In genomic region chr11:59574932-59575904, GRCh38 we compare ENCODE assay signal across 19 cellular contexts. TPM values are rescaled to one million over a fixed set of nuclear protein-coding genes. Genes with fewer than 3 reads are reported as not detected.
DNase-seq lines count a peak whose midpoint lies in the region; ATAC-seq, FAIRE-seq and TF ChIP-seq lines count a peak whose summit lies in the region.
"Had no signal": no experiment of that assay in that cellular context is flagged by ENCODE, and none has a peak within 500 bp of the region (broad histone marks: within the 10 kb centered on the region; RNA-seq: fewer than 3 reads in every experiment).

No MANE protein-coding gene starts in this region.

- in situ Hi-C loops in IMR-90 (cut with MboI; ENCODE audit: low sequenced_read_pairs) = loop anchor here (25.0 kb wide), 2 partner anchors 988 to 1337 kb away; partner anchors contain the start of genes LPXN, PRPF19, TMEM109 and TMEM132A

- no peak overlapping the region for H2AFZ ChIP-seq in IMR-90 (replicated peaks; ENCODE audit: low read length, poor library complexity)
- H2AFZ ChIP-seq in SK-N-SH (ENCODE audit: low read depth) = no peak overlapping the region

- H3K56ac ChIP-seq in IMR-90 (ENCODE audit: extremely low read depth, insufficient read depth, low read length) = no peak overlapping the region

- no peak overlapping the region for H2BK15ac ChIP-seq in IMR-90 (ENCODE audit: low read depth, low read length)

- H3K36me3 ChIP-seq in IMR-90 (ENCODE audit: control insufficient read depth, insufficient read depth, low read length) (peaks cover 39% of the 10 kb centered on the region), kidney (ENCODE audit: control insufficient read depth in 1 of 2, insufficient read depth in 2 of 2, low read length in 2 of 2) (peaks cover 26 to 43% of the 10 kb centered on the region in 2 donors), rectal smooth muscle tissue (ENCODE audit: control insufficient read depth, insufficient read depth, low read length) (peaks cover 9% of the 10 kb centered on the region), SK-N-SH (replicated peaks in 1 of 2; ENCODE audit: control insufficient read depth in 1 of 2, insufficient read depth in 2 of 2, low read length in 1 of 2) (peaks cover 36 to 48% of the 10 kb centered on the region in 2 experiments)

- H3K18ac ChIP-seq in IMR-90 (ENCODE audit: low read depth, low read length) = no peak overlapping the region; the same call in 1 of the 2 replicates

- CTCF ChIA-PET in AG04450 (lab: Charles Lee) = no interaction called here
- CTCF ChIA-PET in IMR-90 (lab: Yijun Ruan, JAX) = no interaction called here
- CTCF ChIA-PET in SK-N-SH (lab: Yijun Ruan, JAX) = no interaction called here

- H3K27ac ChIP-seq in AG04450 (ENCODE audit: low read depth, low read length) (peak overlapping the region; percentile 3), IMR-90 (ENCODE audit: insufficient read depth, low read length) (peak overlapping the region; percentile 73; the same call in 1 of the 2 replicates), kidney (ENCODE audit: low read depth in 2 of 2, low read length in 2 of 2) (peak overlapping the region; percentile 3 to 18), rectal smooth muscle tissue (ENCODE audit: low read depth, low read length) (peak overlapping the region; percentile 19), SK-N-SH (ENCODE audit: low read depth in 2 of 2, low read length in 1 of 2) (0 out of 4 replicates have a peak overlapping the region, but pooled peaks of 1 of the 2 experiments have one; percentile 17)
- H3K27ac ChIP-seq: BLaER1 treated with 17β-estradiol and CSF1 and Interleukin-3, amounts not matched to agents 10 nM and 100 nM; KMS-11; RWPE1 had no signal

- H3F3A ChIP-seq in SK-N-SH (replicated peaks; ENCODE audit: insufficient read depth) = peaks cover 28% of the 10 kb centered on the region

- TF ChIP-seq CTCF in AG04450 (IDR thresholded peaks at IDR 0.05; ENCODE audit: low read depth, low read length) (no peak), IMR-90 (conservative IDR thresholded peaks at IDR 0.05; ENCODE audit: low read depth, low read length) (no peak), kidney (IDR thresholded peaks at IDR 0.05; ENCODE audit: borderline replicate concordance, extremely low read depth, insufficient read depth) (no peak), SK-N-SH (IDR thresholded peaks at IDR 0.05) (no peak)

- intact Hi-C loops in IMR-90 (cut with micrococcal nuclease) = loop anchor here (5.0 kb wide), 1 partner anchor 37 kb away; no protein-coding TSS in a partner anchor
- intact Hi-C loops in kidney (cut with DNase I) = no loop called here

- peak overlapping the region; percentile 7 for H2BK5ac ChIP-seq in IMR-90 (ENCODE audit: low read depth, low read length, poor library complexity, severe bottlenecking)

- TF ChIP-seq RAD21 in IMR-90 (IDR thresholded peaks at IDR 0.05; ENCODE audit: low read length) = no peak
- TF ChIP-seq RAD21 in SK-N-SH (IDR thresholded peaks at IDR 0.05; ENCODE audit: low read length) = no peak

- POLR2A ChIA-PET in AG04450 (lab: Yijun Ruan, JAX) = interaction anchor here (0.5 kb wide), 1 partner anchor 25 kb away, joined by 3 read pairs; no protein-coding TSS in a partner anchor
- POLR2A ChIA-PET in IMR-90 (lab: Charles Lee; ENCODE audit: unreplicated experiment) = no interaction called here
- POLR2A ChIA-PET in SK-N-SH (lab: Yijun Ruan, JAX) = no interaction called here

- no peak overlapping the region for H3K23ac ChIP-seq in IMR-90 (ENCODE audit: low read depth, low read length)

- no TSS peak for BruUV-seq in IMR-90 (replicated peaks; lab: Mats Ljungman, UMichigan)

- no peak overlapping the region for H4K91ac ChIP-seq in IMR-90 (ENCODE audit: insufficient read depth, low read depth, low read length)

- dilution Hi-C loops in IMR-90 (cut with HindIII; ENCODE audit: low sequenced_read_pairs, unreplicated experiment) = no loop called here

- H4K8ac ChIP-seq in IMR-90 (ENCODE audit: low read depth in 2 of 2, low read length in 2 of 2) = no peak overlapping the region

- ATAC-seq in IMR-90 (ENCODE audit: low read depth) = no peak
- no peak for ATAC-seq in HG02870 (IDR thresholded peaks at IDR 0.05; ENCODE audit: unreplicated experiment)
- ATAC-seq: stimulated activated naive CD8-positive, alpha-beta T cell treated with anti-CD3 and anti-CD28 coated beads, Interleukin-15, amount 100 ng/mL, for 72 hours had no signal

- FAIRE-seq in kidney (lab: Jason Lieb, UNC) = no peak
- FAIRE-seq: endometrium, frontal cortex had no signal

- peaks cover 16% of the 10 kb centered on the region for H3K4me1 ChIP-seq in IMR-90 (ENCODE audit: control insufficient read depth, insufficient read depth, low read length)
- H3K4me1 ChIP-seq in kidney (ENCODE audit: control insufficient read depth in 1 of 2, insufficient read depth in 1 of 2, low read depth in 1 of 2, low read length in 2 of 2) = peaks cover 0 to 2% of the 10 kb centered on the region in 2 donors
- H3K4me1 ChIP-seq in rectal smooth muscle tissue (ENCODE audit: control insufficient read depth, insufficient read depth, low read length) = no peaks in the 10 kb centered on the region
- peaks cover 0 to 12% of the 10 kb centered on the region in 2 experiments; a peak in 2 of 4 replicates for H3K4me1 ChIP-seq in SK-N-SH (ENCODE audit: control insufficient read depth in 1 of 2, insufficient read depth in 2 of 2, low read depth in 1 of 2, low read length in 1 of 2)
- H3K4me1 ChIP-seq: BLaER1 treated with 17β-estradiol and CSF1 and Interleukin-3, amounts not matched to agents 10 nM and 100 nM had no signal

- H4K20me1 ChIP-seq in IMR-90 (ENCODE audit: insufficient read depth, low read length) = no peaks in the 10 kb centered on the region; the same call in 1 of the 2 replicates
- no peaks in the 10 kb centered on the region for H4K20me1 ChIP-seq in SK-N-SH (ENCODE audit: insufficient read depth)
- H4K20me1 ChIP-seq: BLaER1 treated with 17β-estradiol and CSF1 and Interleukin-3, amounts not matched to agents 10 nM and 100 nM had no signal

- H3K27me3 ChIP-seq in AG04450 (ENCODE audit: control insufficient read depth, insufficient read depth, low read length) (no peaks in the 10 kb centered on the region), IMR-90 (ENCODE audit: control insufficient read depth, insufficient read depth, low read length) (no peaks in the 10 kb centered on the region), rectal smooth muscle tissue (ENCODE audit: control insufficient read depth, insufficient read depth, low read length) (no peaks in the 10 kb centered on the region), SK-N-SH (ENCODE audit: insufficient read depth) (no peaks in the 10 kb centered on the region)
- H3K27me3 ChIP-seq: BLaER1 treated with 17β-estradiol and CSF1 and Interleukin-3, amounts not matched to agents 10 nM and 100 nM had no signal

- no peak overlapping the region for H2BK20ac ChIP-seq in IMR-90 (ENCODE audit: low read depth, low read length)

- no peak overlapping the region for H2BK120ac ChIP-seq in IMR-90 (ENCODE audit: low read depth, low read length)

- peaks cover 10 to 14% of the 10 kb centered on the region in 2 experiments for H3K79me1 ChIP-seq in IMR-90 (ENCODE audit: low read depth in 1 of 2, low read length in 2 of 2)

- no peaks in the 10 kb centered on the region for H3K79me2 ChIP-seq in SK-N-SH (ENCODE audit: insufficient read depth)

- no peak for TF ChIP-seq POLR2A in IMR-90 (IDR thresholded peaks at IDR 0.05; ENCODE audit: low read depth, low read length)

- no peak overlapping the region for H2AK9ac ChIP-seq in IMR-90 (replicated peaks; ENCODE audit: low read depth, low read length, poor library complexity)

- H3K4me3 ChIP-seq in AG04450 (ENCODE audit: low read depth, low read length) = no peak overlapping the region
- H3K4me3 ChIP-seq in IMR-90 (ENCODE audit: insufficient read depth, low read depth, low read length) = no peak overlapping the region
- no peak overlapping the region for H3K4me3 ChIP-seq in kidney (ENCODE audit: low read length in 2 of 2)
- no peak overlapping the region for H3K4me3 ChIP-seq in rectal smooth muscle tissue (ENCODE audit: low read length)
- no peak overlapping the region for H3K4me3 ChIP-seq in SK-N-SH (ENCODE audit: low read depth in 2 of 2, low read length in 1 of 2)
- H3K4me3 ChIP-seq: BLaER1 treated with 17β-estradiol and CSF1 and Interleukin-3, amounts not matched to agents 10 nM and 100 nM had no signal

- DNase-seq in AG04450 (ENCODE audit: low read depth, low spot score) = no peak
- no peak for DNase-seq in IMR-90
- DNase-seq in kidney = no peak
- DNase-seq in stimulated activated naive CD4-positive, alpha-beta T cell treated with Interleukin-2 at 50 U/mL for 16 hours (lab: John Stamatoyannopoulos, UW) = no peak
- no peak for DNase-seq in SK-N-SH
- no peak for DNase-seq in AML-193 (lab: John Stamatoyannopoulos, UW)
- DNase-seq: activated B cell treated with CpG ODN at 0.5 μM for 24 hours; activated naive CD8-positive, alpha-beta T cell treated with anti-CD3 and anti-CD28 coated beads, Interleukin-2, amount 10 ng/mL, durations not matched to agents 7 days and 5 days; DMS53; NCI-H1105; stimulated activated naive CD8-positive, alpha-beta T cell treated with anti-CD3 and anti-CD28 coated beads, Interleukin-15, amount 100 ng/mL, for 72 hours; T-helper 1 cell had no signal

- H3K4me2 ChIP-seq in IMR-90 (ENCODE audit: low read depth, low read length) (no peak overlapping the region), SK-N-SH (no peak overlapping the region)
- H3K4me2 ChIP-seq: BLaER1 treated with 17β-estradiol and CSF1 and Interleukin-3, amounts not matched to agents 10 nM and 100 nM; KMS-11 had no signal

- 0 out of 2 replicates have a peak overlapping the region, but pooled peaks have one; percentile 1 for H3K14ac ChIP-seq in IMR-90 (replicated peaks; ENCODE audit: low read depth, low read length)

- no CpG with 5 or more reads among the region's 6 CpGs for WGBS in IMR-90 (ENCODE audit: extremely low coverage in 2 of 2, insufficient read length in 1 of 2), 2 experiments
- WGBS in SK-N-SH (ENCODE audit: low lambda C conversion rate) = 90% methylated on average over 6 of the region's 6 CpGs

- no peak overlapping the region for H4K5ac ChIP-seq in IMR-90 (ENCODE audit: low read depth, low read length)

- no peak for TF ChIP-seq EP300 in SK-N-SH (IDR thresholded peaks at IDR 0.05; ENCODE audit: borderline replicate concordance in 1 of 2, low read depth in 1 of 2, low read length in 1 of 2)

- no peaks in the 10 kb centered on the region for H3K9me2 ChIP-seq in SK-N-SH

- H3K9me1 ChIP-seq in IMR-90 (ENCODE audit: insufficient read depth, low read length) = peaks cover 3% of the 10 kb centered on the region; the same call in 1 of the 2 replicates

- no peak overlapping the region for H2AK5ac ChIP-seq in IMR-90 (ENCODE audit: low read depth, low read length)

- H3K9ac ChIP-seq in IMR-90 (ENCODE audit: low read depth, low read length) = no peak overlapping the region
- H3K9ac ChIP-seq in kidney (ENCODE audit: low read length in 2 of 2) = no peak overlapping the region
- no peak overlapping the region for H3K9ac ChIP-seq in rectal smooth muscle tissue (ENCODE audit: low read length)
- no peak overlapping the region for H3K9ac ChIP-seq in SK-N-SH
- H3K9ac ChIP-seq: BLaER1 treated with 17β-estradiol and CSF1 and Interleukin-3, amounts not matched to agents 10 nM and 100 nM; KMS-11 had no signal

- no peaks in the 10 kb centered on the region for H3K9me3 ChIP-seq in AG04450 (ENCODE audit: control insufficient read depth, insufficient read depth, low read length)
- no peaks in the 10 kb centered on the region for H3K9me3 ChIP-seq in IMR-90 (ENCODE audit: control insufficient read depth, insufficient read depth, low read length)
- H3K9me3 ChIP-seq in kidney (ENCODE audit: control insufficient read depth in 1 of 2, low read length in 2 of 2) = no peaks in the 10 kb centered on the region
- no peaks in the 10 kb centered on the region for H3K9me3 ChIP-seq in SK-N-SH
- H3K9me3 ChIP-seq: BLaER1 treated with 17β-estradiol and CSF1 and Interleukin-3, amounts not matched to agents 10 nM and 100 nM had no signal

- H3K4ac ChIP-seq in IMR-90 (ENCODE audit: low read depth, low read length) = no peak overlapping the region

RNA-seq across cellular contexts. Expression of gene OSBP, which starts 40.4 kb away (rescaled TPM):
- 28.4 and 30.4 TPM in 2 replicates for polyA plus RNA-seq in AG04450 (2011; rRNA removed)
- polyA minus RNA-seq in AG04450 (2011; rRNA and poly(A)+ RNA removed) = 28.4 and 35.0 TPM in 2 replicates
- total RNA-seq in IMR-90 (2012; rRNA removed) = 27.2 and 27.4 TPM in 2 replicates
- polyA plus RNA-seq in IMR-90 (2012; rRNA removed) = 15.4 and 22.1 TPM in 2 replicates
- 5.8 and 8.5 TPM in 2 replicates for polyA plus RNA-seq in IMR-90 (2012; cell fraction: cytosol; rRNA removed)
- polyA plus RNA-seq in IMR-90 (2012; cell fraction: nucleus; rRNA removed; ENCODE audit: low replicate concordance) = 5.2 and 32.2 TPM in 2 replicates
- total RNA-seq in kidney = 53.8 TPM
- polyA plus RNA-seq in kidney (ENCODE audit: insufficient read depth, low read depth, low replicate concordance) = 25.9 TPM
- 11.8 and 12.1 TPM in 2 replicates for polyA plus RNA-seq in SK-N-SH (2012; rRNA removed)
- polyA plus RNA-seq in SK-N-SH (2012; cell fraction: cytosol; rRNA removed) = 15.6 and 17.2 TPM in 2 replicates
- 9.9 and 21.0 TPM in 2 replicates for polyA plus RNA-seq in SK-N-SH (2012; cell fraction: nucleus; rRNA removed)
